1 cellular context compared by ENCODE assay signal in genomic region chr11:61567286-61568061, GRCh38.
TF ChIP-seq lines count a peak whose summit lies in the region.

No MANE protein-coding gene starts in this region.

TF ChIP-seq in K562, 482 proteins besides CTCF, POLR2A, EP300 and RAD21 (continued from another document and continues in another):
- TF ChIP-seq ZNF407 (IDR thresholded peaks at IDR 0.05; ENCODE audit: low read depth) (no peak), NFYB (IDR thresholded peaks at IDR 0.05; ENCODE audit: extremely low read depth, insufficient read length) (no peak), ARHGAP35 (IDR thresholded peaks at IDR 0.05; ENCODE audit: partially characterized antibody) (no peak), RFX7 (CRISPR knock-in tag; IDR thresholded peaks at IDR 0.05) (no peak), MTA3 (IDR thresholded peaks at IDR 0.05; ENCODE audit: borderline replicate concordance) (peak; percentile 40; the same call in 1 of the 2 replicates), ZNF507 (tag; conservative IDR thresholded peaks at IDR 0.05) (no peak), ZNF134 (CRISPR knock-in tag; conservative IDR thresholded peaks at IDR 0.05) (peak; percentile 56; the same call in 1 of the 2 replicates), ZNF174 (CRISPR knock-in tag; IDR thresholded peaks at IDR 0.05) (no peak), ID3 (CRISPR knock-in tag; IDR thresholded peaks at IDR 0.05) (no peak), ID3 (tag; IDR thresholded peaks at IDR 0.05) (peak; percentile 85), ELF4 (CRISPR knock-in tag; IDR thresholded peaks at IDR 0.05) (no peak), KAT8 (IDR thresholded peaks at IDR 0.05; ENCODE audit: low read depth) (no peak), E2F1 (CRISPR knock-in tag; IDR thresholded peaks at IDR 0.05) (peak; percentile 100), MAZ (CRISPR knock-in tag; conservative IDR thresholded peaks at IDR 0.05 in 1 of 2, IDR thresholded peaks at IDR 0.05 in 1 of 2) (peak; percentile 88 to 100), IRF2 (CRISPR knock-in tag; IDR thresholded peaks at IDR 0.05) (peak; percentile 99), EHMT2 (IDR thresholded peaks at IDR 0.05) (peak; percentile 100), ZNF324 (CRISPR knock-in tag; IDR thresholded peaks at IDR 0.05) (0 out of 2 replicates have a peak, but pooled peaks have one; percentile 24), ARID4B (CRISPR knock-in tag; IDR thresholded peaks at IDR 0.05) (peak; percentile 100), HDAC2 (IDR thresholded peaks at IDR 0.05) (peak; percentile 100), ZNF57 (CRISPR knock-in tag; IDR thresholded peaks at IDR 0.05) (no peak), BRD4 (IDR thresholded peaks at IDR 0.05) (no peak), E2F3 (CRISPR knock-in tag; IDR thresholded peaks at IDR 0.05) (0 out of 2 replicates have a peak, but pooled peaks have one; percentile 32), MED1 (CRISPR knock-in tag; IDR thresholded peaks at IDR 0.05; ENCODE audit: borderline replicate concordance) (peak; percentile 94; the same call in 1 of the 2 replicates), KLF16 (IDR thresholded peaks at IDR 0.05) (no peak), RBM17 (IDR thresholded peaks at IDR 0.05; ENCODE audit: borderline replicate concordance, low read depth, low read length) (no peak), ZFPM2 (CRISPR knock-in tag; IDR thresholded peaks at IDR 0.05) (no peak), PREB (CRISPR knock-in tag; IDR thresholded peaks at IDR 0.05) (peak; percentile 100), ESRRB (CRISPR knock-in tag; IDR thresholded peaks at IDR 0.05; ENCODE audit: borderline replicate concordance) (no peak), RBM14 (IDR thresholded peaks at IDR 0.05; ENCODE audit: borderline replicate concordance, insufficient read depth, low read depth, low read length) (no peak), HNRNPLL (IDR thresholded peaks at IDR 0.05; ENCODE audit: low read depth, low read length, poor library complexity, severe bottlenecking) (peak; percentile 44), ARID3B (CRISPR knock-in tag; IDR thresholded peaks at IDR 0.05; ENCODE audit: borderline replicate concordance) (no peak), HLTF (IDR thresholded peaks at IDR 0.05) (no peak), STAT5B (CRISPR knock-in tag; IDR thresholded peaks at IDR 0.05) (no peak), NUFIP1 (IDR thresholded peaks at IDR 0.05; ENCODE audit: partially characterized antibody) (no peak), HOMEZ (CRISPR knock-in tag; IDR thresholded peaks at IDR 0.05) (no peak), E2F8 (IDR thresholded peaks at IDR 0.05; ENCODE audit: low read depth, partially characterized antibody) (peak; percentile 85), CBX3 (IDR thresholded peaks at IDR 0.05; ENCODE audit: borderline replicate concordance in 1 of 2, low read length in 2 of 2) (peak in 1 of 2 experiments; percentile 93; a peak in 2 of 3 replicates), HDAC6 (IDR thresholded peaks at IDR 0.05; ENCODE audit: low read depth, low read length) (no peak), KAT2B (IDR thresholded peaks at IDR 0.05; ENCODE audit: low read depth, low read length) (no peak)
